11 cellular contexts compared by ENCODE assay signal in genomic region chr21:31729622-31730343, GRCh38. TPM values are rescaled to one million over a fixed set of nuclear protein-coding genes. Genes with fewer than 3 reads are reported as not detected.
DNase-seq lines count a peak whose midpoint lies in the region; ATAC-seq, FAIRE-seq and TF ChIP-seq lines count a peak whose summit lies in the region.
"Had no signal": no experiment of that assay in that cellular context is flagged by ENCODE, and none has a peak within 500 bp of the region (broad histone marks: within the 10 kb centered on the region; RNA-seq: fewer than 3 reads in every experiment).

No MANE protein-coding gene starts in this region.

- POLR2A ChIA-PET in activated CD4-positive, alpha-beta memory T cell treated with anti-CD3 and anti-CD28 coated beads, Interleukin-2, amount 10 ng/mL, durations not matched to agents 7 days and 5 days (lab: Charles Lee), result interaction anchor here (1.4 kb wide), 1 partner anchor 61 kb away, joined by 5 read pairs; no protein-coding TSS in a partner anchor

- H2AFZ ChIP-seq in keratinocyte (ENCODE audit: control insufficient read depth, low read length), result no peak overlapping the region

- H3K79me2 ChIP-seq in keratinocyte (ENCODE audit: control insufficient read depth, insufficient read depth, low read length), result peaks cover 67% of the 10 kb centered on the region

- ATAC-seq in pancreas, result no peak
- no peak for ATAC-seq in HG02678 (IDR thresholded peaks at IDR 0.05; ENCODE audit: unreplicated experiment)
- ATAC-seq: body of pancreas had no signal

- peak overlapping the region; percentile 83 to 95 (median 94) for H3K4me3 ChIP-seq in keratinocyte (ENCODE audit: control insufficient read depth in 2 of 3, extremely low read depth in 1 of 3, insufficient read depth in 2 of 3, low read depth in 1 of 3, low read length in 3 of 3)
- peak overlapping the region; percentile 83 to 94 for H3K4me3 ChIP-seq in tibial artery
- peak overlapping the region in 2 of 4 donors; percentile 89 to 99 for H3K4me3 ChIP-seq in pancreas

- H3K9me1 ChIP-seq in keratinocyte (ENCODE audit: control insufficient read depth, extremely low read depth, insufficient read depth, low read length), result peaks cover 2% of the 10 kb centered on the region

- H3K27ac Mint-ChIP-seq in activated naive CD4-positive, alpha-beta T cell treated with anti-CD3 and anti-CD28 coated beads, Interleukin-2, amount 10 ng/mL, durations not matched to agents 7 days and 5 days, result no peak overlapping the region
- no peak overlapping the region for H3K27ac Mint-ChIP-seq in activated CD4-positive, alpha-beta memory T cell treated with anti-CD3 and anti-CD28 coated beads, Interleukin-2, amount 10 ng/mL, durations not matched to agents 7 days and 5 days

- peaks cover 3% of the 10 kb centered on the region for H3K36me3 Mint-ChIP-seq in activated naive CD4-positive, alpha-beta T cell treated with anti-CD3 and anti-CD28 coated beads, Interleukin-2, amount 10 ng/mL, durations not matched to agents 7 days and 5 days
- peaks cover 12% of the 10 kb centered on the region for H3K36me3 Mint-ChIP-seq in activated CD4-positive, alpha-beta memory T cell treated with anti-CD3 and anti-CD28 coated beads, Interleukin-2, amount 10 ng/mL, durations not matched to agents 7 days and 5 days (ENCODE audit: low read depth)

- peaks cover 26% of the 10 kb centered on the region for H3K4me1 ChIP-seq in keratinocyte (ENCODE audit: control insufficient read depth, extremely low read depth, insufficient read depth, low read length)
- peaks cover 0 to 50% (median 36%) of the 10 kb centered on the region in 4 donors for H3K4me1 ChIP-seq in tibial artery
- H3K4me1 ChIP-seq in pancreas, result peaks cover 19 to 41% (median 34%) of the 10 kb centered on the region in 3 donors

- H3K27ac ChIP-seq in keratinocyte (ENCODE audit: control insufficient read depth, insufficient read depth, low read length), result no peak overlapping the region
- H3K27ac ChIP-seq in tibial artery, result no peak overlapping the region
- peak overlapping the region in 1 of 4 donors; percentile 5 for H3K27ac ChIP-seq in pancreas

- peak overlapping the region; percentile 86 for H3K4me3 Mint-ChIP-seq in activated naive CD4-positive, alpha-beta T cell treated with anti-CD3 and anti-CD28 coated beads, Interleukin-2, amount 10 ng/mL, durations not matched to agents 7 days and 5 days
- peak overlapping the region; percentile 83 for H3K4me3 Mint-ChIP-seq in activated CD4-positive, alpha-beta memory T cell treated with anti-CD3 and anti-CD28 coated beads, Interleukin-2, amount 10 ng/mL, durations not matched to agents 7 days and 5 days

- H3K9ac ChIP-seq in keratinocyte (ENCODE audit: control insufficient read depth, extremely low read depth, insufficient read depth, low read length), result no peak overlapping the region

- H3K9me3 ChIP-seq in keratinocyte (ENCODE audit: control insufficient read depth, low read depth, low read length) (no peaks in the 10 kb centered on the region), tibial artery (no peaks in the 10 kb centered on the region), pancreas (no peaks in the 10 kb centered on the region)
- H3K9me3 ChIP-seq: body of pancreas, neutrophil had no signal

- peaks cover 22% of the 10 kb centered on the region for H3K4me1 Mint-ChIP-seq in activated naive CD4-positive, alpha-beta T cell treated with anti-CD3 and anti-CD28 coated beads, Interleukin-2, amount 10 ng/mL, durations not matched to agents 7 days and 5 days
- H3K4me1 Mint-ChIP-seq in activated CD4-positive, alpha-beta memory T cell treated with anti-CD3 and anti-CD28 coated beads, Interleukin-2, amount 10 ng/mL, durations not matched to agents 7 days and 5 days, result peaks cover 16% of the 10 kb centered on the region

- 48 to 59% methylated on average over 4 of the region's 4 CpGs for WGBS in pancreas, 2 donors

- H3K9me3 Mint-ChIP-seq in activated naive CD4-positive, alpha-beta T cell treated with anti-CD3 and anti-CD28 coated beads, Interleukin-2, amount 10 ng/mL, durations not matched to agents 7 days and 5 days, result no peaks in the 10 kb centered on the region
- no peaks in the 10 kb centered on the region for H3K9me3 Mint-ChIP-seq in activated CD4-positive, alpha-beta memory T cell treated with anti-CD3 and anti-CD28 coated beads, Interleukin-2, amount 10 ng/mL, durations not matched to agents 7 days and 5 days

- H3K27me3 Mint-ChIP-seq in activated naive CD4-positive, alpha-beta T cell treated with anti-CD3 and anti-CD28 coated beads, Interleukin-2, amount 10 ng/mL, durations not matched to agents 7 days and 5 days, result no peaks in the 10 kb centered on the region
- H3K27me3 Mint-ChIP-seq in activated CD4-positive, alpha-beta memory T cell treated with anti-CD3 and anti-CD28 coated beads, Interleukin-2, amount 10 ng/mL, durations not matched to agents 7 days and 5 days, result no peaks in the 10 kb centered on the region

- dilution Hi-C loops in keratinocyte (cut with MboI; ENCODE audit: extremely low pct_ligation_motif_present, low sequenced_read_pairs), result no loop called here

- intact Hi-C loops in tibial artery (cut with DNase I; ENCODE audit: low total_unique reads) (loop anchor here (2.0 to 10.0 kb wide), 2 partner anchors 71 to 545 kb away; partner anchors contain the start of genes MIS18A and SOD1), pancreas (cut with DNase I) (no loop called here)

- TF ChIP-seq CTCF in keratinocyte (optimal IDR thresholded peaks at IDR 0.05 in 1 of 3, IDR thresholded peaks at IDR 0.05 in 1 of 3, conservative IDR thresholded peaks at IDR 0.05 in 1 of 3; ENCODE audit: extremely low read depth in 1 of 3, insufficient read depth in 2 of 3, low read length in 3 of 3), result no peak
- TF ChIP-seq CTCF in tibial artery (IDR thresholded peaks at IDR 0.05), result no peak
- no peak for TF ChIP-seq CTCF in pancreas (IDR thresholded peaks at IDR 0.05)

- H3K27me3 ChIP-seq in keratinocyte (ENCODE audit: control insufficient read depth, extremely low read depth, insufficient read depth, low read length) (no peaks in the 10 kb centered on the region), tibial artery (no peaks in the 10 kb centered on the region), pancreas (no peaks in the 10 kb centered on the region)
- H3K27me3 ChIP-seq: body of pancreas, neutrophil had no signal

- CTCF ChIA-PET in activated naive CD4-positive, alpha-beta T cell treated with anti-CD3 and anti-CD28 coated beads, Interleukin-2, amount 10 ng/mL, durations not matched to agents 7 days and 5 days (lab: Charles Lee), result no interaction called here
- CTCF ChIA-PET in activated CD4-positive, alpha-beta memory T cell treated with anti-CD3 and anti-CD28 coated beads, Interleukin-2, amount 10 ng/mL, durations not matched to agents 7 days and 5 days (lab: Charles Lee), result interaction anchor here (0.6 kb wide), 1 partner anchor 59 kb away, joined by 3 read pairs; no protein-coding TSS in a partner anchor

- DNase-seq in activated naive CD4-positive, alpha-beta T cell treated with anti-CD3 and anti-CD28 coated beads, Interleukin-2, amount 10 ng/mL, durations not matched to agents 7 days and 5 days, result no peak
- DNase-seq in activated naive CD4-positive, alpha-beta T cell (lab: John Stamatoyannopoulos, UW), result no peak
- DNase-seq in activated CD4-positive, alpha-beta memory T cell treated with anti-CD3 and anti-CD28 coated beads, Interleukin-2, amount 10 ng/mL, durations not matched to agents 7 days and 5 days, result no peak
- DNase-seq in keratinocyte (ENCODE audit: low read depth, low spot score), result no peak
- no peak for DNase-seq in tibial artery
- DNase-seq in pancreas, result no peak
- no peak for DNase-seq in GDM1 (lab: John Stamatoyannopoulos, UW)
- DNase-seq: body of pancreas, SHP77 treated with DMSO at 0.1 percent for 48 hours had no signal

- FAIRE-seq in keratinocyte (lab: Jason Lieb, UNC) (peak; percentile 39), pancreas (lab: Jason Lieb, UNC) (no peak)

- no peaks in the 10 kb centered on the region for H3K36me3 ChIP-seq in keratinocyte (ENCODE audit: control insufficient read depth in 2 of 2, extremely low read depth in 1 of 2, insufficient read depth in 2 of 2, low read length in 2 of 2)
- H3K36me3 ChIP-seq in tibial artery, result peaks cover 0 to 4% (median 0%) of the 10 kb centered on the region in 3 donors
- no peaks in the 10 kb centered on the region for H3K36me3 ChIP-seq in pancreas
- H3K36me3 ChIP-seq: neutrophil had no signal

- peaks cover 26% of the 10 kb centered on the region for H4K20me1 ChIP-seq in keratinocyte (ENCODE audit: control insufficient read depth, extremely low read depth, insufficient read depth, low read length)

- peak overlapping the region; percentile 94 for H3K4me2 ChIP-seq in keratinocyte (ENCODE audit: control insufficient read depth, extremely low read depth, insufficient read depth, low read depth, low read length)

RNA-seq across cellular contexts. Expression of gene SCAF4, which starts 2.1 kb away (rescaled TPM):
- total RNA-seq in activated CD4-positive, alpha-beta memory T cell treated with anti-CD3 and anti-CD28 coated beads, Interleukin-2, amount 10 ng/mL, durations not matched to agents 7 days and 5 days, result 10 to 100 TPM; 49.0 to 49.3 TPM
- polyA plus RNA-seq in keratinocyte (3.7 to 9.9 TPM (median 7.5 TPM) in 3 replicates), pancreas (1 to 10 TPM; 8.2 to 9.3 TPM)
- polyA plus RNA-seq in keratinocyte (2011; ENCODE audit: low read depth), result 11.9 TPM
- polyA plus RNA-seq in keratinocyte (2011; cell fraction: cytosol; rRNA removed), result 7.1 and 7.7 TPM in 2 replicates
- 31.8 and 33.1 TPM in 2 replicates for polyA plus RNA-seq in keratinocyte (2011; cell fraction: nucleus; rRNA removed)
- polyA plus RNA-seq in keratinocyte (2012; ENCODE audit: low replicate concordance), result 14.3 and 15.6 TPM in 2 replicates
- polyA minus RNA-seq in keratinocyte, result 8.6 to 24.9 TPM (median 16.1 TPM) in 3 replicates
- polyA minus RNA-seq in keratinocyte (2011; cell fraction: cytosol; rRNA and poly(A)+ RNA removed), result 5.9 TPM
- 18.4 and 30.9 TPM in 2 replicates for polyA minus RNA-seq in keratinocyte (2011; cell fraction: nucleus; rRNA and poly(A)+ RNA removed)
- total RNA-seq in pancreas, result 10 to 100 TPM in 4 of 6 donors, 1 to 10 TPM in 2; 9.6 to 15.1 (median 11.5) TPM
